19 cellular contexts compared by ENCODE assay signal in genomic region chr20:10565922-10566897, GRCh38.
A peak's percentile ranks its signal among the peaks of the same experiment; 100 is the strongest.
DNase-seq lines count a peak whose midpoint lies in the region; ATAC-seq, FAIRE-seq and TF ChIP-seq lines count a peak whose summit lies in the region.
"Had no signal": no experiment of that assay in that cellular context is flagged by ENCODE, and none has a peak within 500 bp of the region (broad histone marks: within the 10 kb centered on the region; RNA-seq: fewer than 3 reads in every experiment).

No MANE protein-coding gene starts in this region.

- H3K4me1 ChIP-seq in ACC112 (ENCODE audit: control insufficient read depth, insufficient read depth, low read length, unreplicated experiment) (peaks cover 21% of the 10 kb centered on the region), GM23248 (ENCODE audit: insufficient read depth) (peaks cover 12% of the 10 kb centered on the region), astrocyte (ENCODE audit: insufficient read depth, low read length) (peaks cover 6% of the 10 kb centered on the region), mesenchymal stem cell (ENCODE audit: control insufficient read depth, insufficient read depth, low read depth, low read length) (peaks cover 2% of the 10 kb centered on the region), body of pancreas (no peaks in the 10 kb centered on the region)

- peak overlapping the region; percentile 47 for H4K91ac ChIP-seq in mesenchymal stem cell (ENCODE audit: low read length)

- H2BK15ac ChIP-seq in mesenchymal stem cell (ENCODE audit: low read depth, poor library complexity, severe bottlenecking), result no peak overlapping the region

- H3K36me3 ChIP-seq in ACC112 (ENCODE audit: insufficient read depth, low read length) (peaks cover 17% of the 10 kb centered on the region; the same call in 1 of the 2 replicates), GM23248 (ENCODE audit: low read depth) (no peaks in the 10 kb centered on the region), astrocyte (ENCODE audit: insufficient read depth, low read length) (no peaks in the 10 kb centered on the region), mesenchymal stem cell (ENCODE audit: control insufficient read depth in 1 of 2, insufficient read depth in 2 of 2, low read depth in 1 of 2, low read length in 2 of 2) (peaks cover 0 to 9% of the 10 kb centered on the region in 2 experiments), body of pancreas (replicated peaks in 1 of 2; ENCODE audit: insufficient read depth in 1 of 2, low read depth in 2 of 2) (no peaks in the 10 kb centered on the region)

- 89 to 92% methylated on average over 8 of the region's 8 CpGs for WGBS in GM23248 (ENCODE audit: low coverage in 1 of 2, low lambda C conversion rate in 2 of 2, missing lambda C conversion rate in 2 of 2), 2 experiments
- WGBS in mesenchymal stem cell, result 84% methylated on average over 5 of the region's 8 CpGs
- WGBS in body of pancreas, 2 donors, result 74 to 88% methylated on average over 7 to 8 of the region's 8 CpGs

- H3K14ac ChIP-seq in mesenchymal stem cell (ENCODE audit: low read length in 2 of 2), result no peak overlapping the region

- peak overlapping the region in 1 of 2 experiments; percentile 60 for H2BK12ac ChIP-seq in mesenchymal stem cell (ENCODE audit: low read length in 2 of 2)

- peaks cover 2% of the 10 kb centered on the region for H3K9me3 Mint-ChIP-seq in astrocyte (ENCODE audit: unreplicated experiment)
- H3K9me3 Mint-ChIP-seq in activated CD4-positive, alpha-beta T cell treated with anti-CD3 and anti-CD28 coated beads for 36 hours (ENCODE audit: low read depth), result peaks cover 6% of the 10 kb centered on the region
- H3K9me3 Mint-ChIP-seq: activated naive CD8-positive, alpha-beta T cell treated with anti-CD3 and anti-CD28 coated beads, Interleukin-2, amount 50 U/mL, for 24 hours had no signal

- peaks cover 16% of the 10 kb centered on the region for H3K4me1 Mint-ChIP-seq in astrocyte (ENCODE audit: low read depth, unreplicated experiment)
- peaks cover 13% of the 10 kb centered on the region for H3K4me1 Mint-ChIP-seq in activated CD4-positive, alpha-beta T cell treated with anti-CD3 and anti-CD28 coated beads for 36 hours
- H3K4me1 Mint-ChIP-seq: B cell had no signal

- peak overlapping the region; percentile 87 for H3K27ac ChIP-seq in ACC112 (ENCODE audit: low read depth, low read length)
- H3K27ac ChIP-seq in GM23248, result peak overlapping the region; percentile 50; the same call in 1 of the 2 replicates
- peak overlapping the region; percentile 2 for H3K27ac ChIP-seq in astrocyte (ENCODE audit: low read depth, low read length)
- H3K27ac ChIP-seq in mesenchymal stem cell (ENCODE audit: low read length, poor library complexity, severe bottlenecking), result no peak overlapping the region
- H3K27ac ChIP-seq in body of pancreas, result no peak overlapping the region
- H3K27ac ChIP-seq: RWPE1 had no signal

- peak overlapping the region; percentile 24 to 68 for H3K18ac ChIP-seq in mesenchymal stem cell (ENCODE audit: low read depth in 1 of 2, low read length in 2 of 2)

- H3K4me3 ChIP-seq in ACC112 (ENCODE audit: low read depth, low read length) (peak overlapping the region; percentile 1; the same call in 1 of the 2 replicates), GM23248 (no peak overlapping the region), astrocyte (ENCODE audit: insufficient read depth, low read depth, low read length) (no peak overlapping the region), mesenchymal stem cell (ENCODE audit: insufficient read depth in 1 of 2, low read depth in 1 of 2, low read length in 2 of 2) (no peak overlapping the region), body of pancreas (no peak overlapping the region)
- H3K4me3 ChIP-seq: dorsolateral prefrontal cortex, tibial nerve had no signal

- peaks cover 12% of the 10 kb centered on the region for H3K36me3 Mint-ChIP-seq in astrocyte (ENCODE audit: low read depth, unreplicated experiment)
- H3K36me3 Mint-ChIP-seq in activated CD4-positive, alpha-beta T cell treated with anti-CD3 and anti-CD28 coated beads for 36 hours (ENCODE audit: low read depth), result peaks cover 46% of the 10 kb centered on the region

- no peak overlapping the region for H3K23ac ChIP-seq in mesenchymal stem cell (ENCODE audit: low read length in 2 of 2)

- no peak overlapping the region for H2AK5ac ChIP-seq in mesenchymal stem cell (ENCODE audit: low read length, severe bottlenecking)

- H3K9me2 ChIP-seq in GM23248 (ENCODE audit: insufficient read depth), result 0 out of 2 replicates have a peak, but pooled peaks cover 6% of the 10 kb centered on the region

- no peak for ATAC-seq in body of pancreas
- ATAC-seq in activated CD4-positive, alpha-beta T cell treated with anti-CD3 and anti-CD28 coated beads for 36 hours, result no peak
- ATAC-seq: activated naive CD8-positive, alpha-beta T cell treated with anti-CD3 and anti-CD28 coated beads, Interleukin-2, amount 50 U/mL, for 24 hours; T-helper 17 cell had no signal

- peak overlapping the region in 1 of 2 experiments; percentile 2 for H3K4ac ChIP-seq in mesenchymal stem cell (ENCODE audit: low read depth in 1 of 2, low read length in 2 of 2)

- no peak for TF ChIP-seq CTCF in astrocyte (IDR thresholded peaks at IDR 0.05; ENCODE audit: insufficient read depth, low read depth, low read length)
- TF ChIP-seq CTCF in D721Med (IDR thresholded peaks at IDR 0.05; ENCODE audit: insufficient read depth, missing control alignments), result no peak
- TF ChIP-seq CTCF in body of pancreas (IDR thresholded peaks at IDR 0.05), result no peak

- in situ Hi-C loops in GM23248 (cut with MboI), result loop anchor here (25.0 kb wide), 1 partner anchor 696 kb away; no protein-coding TSS in a partner anchor

- POLR2A ChIA-PET in activated CD4-positive, alpha-beta T cell treated with anti-CD3 and anti-CD28 coated beads for 36 hours (lab: Charles Lee), result no interaction called here

- peak overlapping the region; percentile 49 for H3K27ac Mint-ChIP-seq in astrocyte (ENCODE audit: unreplicated experiment)
- no peak overlapping the region for H3K27ac Mint-ChIP-seq in activated CD4-positive, alpha-beta T cell treated with anti-CD3 and anti-CD28 coated beads for 36 hours
- H3K27ac Mint-ChIP-seq: activated CD4-positive, alpha-beta T cell treated with anti-CD3 and anti-CD28 coated beads, Interleukin-2, amount 10 ng/mL, durations not matched to agents 24 days and 14 days; activated naive CD8-positive, alpha-beta T cell treated with anti-CD3 and anti-CD28 coated beads, Interleukin-2, amount 50 U/mL, for 24 hours; B cell; T-helper 17 cell had no signal

- DNase-seq in GM23248 (no peak), astrocyte (ENCODE audit: low read depth) (no peak), mesenchymal stem cell (no peak), D721Med (ENCODE audit: insufficient read length, low spot score) (no peak), body of pancreas (no peak)
- no peak for DNase-seq in stimulated activated CD4-positive, alpha-beta T cell treated with anti-CD3 and anti-CD28 coated beads, Interleukin-12 subunit alpha, Interleukin-12 subunit beta, amount 100 ng/mL, for 4 hours
- no peak for DNase-seq in activated CD4-positive, alpha-beta T cell treated with anti-CD3 and anti-CD28 coated beads for 36 hours
- DNase-seq: activated CD4-positive, alpha-beta T cell treated with anti-CD3 and anti-CD28 coated beads, Interleukin-2, amount 10 ng/mL, durations not matched to agents 24 days and 14 days; activated naive CD8-positive, alpha-beta T cell treated with anti-CD3 and anti-CD28 coated beads, Interleukin-2, amount 50 U/mL, for 24 hours; dorsolateral prefrontal cortex; midbrain; NCI-H1105 treated with DMSO at 0.1 percent for 48 hours; NCI-H526 treated with DMSO at 0.1 percent for 48 hours; T-helper 17 cell had no signal

- no peak overlapping the region for H2BK120ac ChIP-seq in mesenchymal stem cell (ENCODE audit: low read depth, low read length)

- H2AFZ ChIP-seq in ACC112 (ENCODE audit: low read length, unreplicated experiment) (no peak overlapping the region), GM23248 (no peak overlapping the region), astrocyte (ENCODE audit: low read depth, low read length) (no peak overlapping the region), mesenchymal stem cell (ENCODE audit: low read depth, low read length) (no peak overlapping the region)

- H3K79me2 ChIP-seq in ACC112 (ENCODE audit: control insufficient read depth, insufficient read depth, low read length, unreplicated experiment) (no peaks in the 10 kb centered on the region), GM23248 (ENCODE audit: insufficient read depth) (no peaks in the 10 kb centered on the region), astrocyte (ENCODE audit: insufficient read depth, low read length) (no peaks in the 10 kb centered on the region)

- peaks cover 5% of the 10 kb centered on the region for H3K79me1 ChIP-seq in mesenchymal stem cell (replicated peaks; ENCODE audit: low read length, poor library complexity, severe bottlenecking)

- H3F3A ChIP-seq in GM23248 (ENCODE audit: insufficient read depth), result peaks cover 16% of the 10 kb centered on the region; the same call in 1 of the 2 replicates

- TF ChIP-seq POLR2A in body of pancreas (IDR thresholded peaks at IDR 0.05), result no peak

- no peaks in the 10 kb centered on the region for H3K27me3 Mint-ChIP-seq in astrocyte (ENCODE audit: low read depth, unreplicated experiment)
- no peaks in the 10 kb centered on the region for H3K27me3 Mint-ChIP-seq in activated CD4-positive, alpha-beta T cell treated with anti-CD3 and anti-CD28 coated beads for 36 hours
- H3K27me3 Mint-ChIP-seq: activated CD4-positive, alpha-beta T cell treated with anti-CD3 and anti-CD28 coated beads, Interleukin-2, amount 10 ng/mL, durations not matched to agents 24 days and 14 days; activated naive CD8-positive, alpha-beta T cell treated with anti-CD3 and anti-CD28 coated beads, Interleukin-2, amount 50 U/mL, for 24 hours; B cell; T-helper 17 cell had no signal

- intact Hi-C loops in body of pancreas (cut with DNase I), result no loop called here
- intact Hi-C loops in activated CD4-positive, alpha-beta T cell treated with anti-CD3 and anti-CD28 coated beads for 36 hours (cut with DNase I, micrococcal nuclease), result no loop called here

- no peak overlapping the region for H2BK5ac ChIP-seq in mesenchymal stem cell (ENCODE audit: low read depth, low read length, poor library complexity, severe bottlenecking)

- CTCF ChIA-PET in activated CD4-positive, alpha-beta T cell treated with anti-CD3 and anti-CD28 coated beads for 36 hours (lab: Charles Lee), result no interaction called here

- H3K4me2 ChIP-seq in GM23248 (ENCODE audit: unreplicated experiment) (peak overlapping the region; percentile 25), astrocyte (ENCODE audit: low read length) (no peak overlapping the region), mesenchymal stem cell (ENCODE audit: low read length, poor library complexity, severe bottlenecking) (no peak overlapping the region)

- H3K9me3 ChIP-seq in GM23248 (ENCODE audit: low read depth), result no peaks in the 10 kb centered on the region
- H3K9me3 ChIP-seq in astrocyte (ENCODE audit: insufficient read depth, low read depth, low read length), result no peaks in the 10 kb centered on the region
- no peaks in the 10 kb centered on the region for H3K9me3 ChIP-seq in mesenchymal stem cell (ENCODE audit: control insufficient read depth, low read length)
- no peaks in the 10 kb centered on the region for H3K9me3 ChIP-seq in body of pancreas

- FAIRE-seq in astrocyte (lab: Jason Lieb, UNC) (peak; percentile 23), D721Med (lab: Jason Lieb, UNC) (no peak)
- FAIRE-seq: GM12892 had no signal

- H3K4me3 Mint-ChIP-seq in astrocyte (ENCODE audit: unreplicated experiment), result no peak overlapping the region
- no peak overlapping the region for H3K4me3 Mint-ChIP-seq in activated CD4-positive, alpha-beta T cell treated with anti-CD3 and anti-CD28 coated beads for 36 hours
- H3K4me3 Mint-ChIP-seq: activated CD4-positive, alpha-beta T cell treated with anti-CD3 and anti-CD28 coated beads, Interleukin-2, amount 10 ng/mL, durations not matched to agents 24 days and 14 days; activated naive CD8-positive, alpha-beta T cell treated with anti-CD3 and anti-CD28 coated beads, Interleukin-2, amount 50 U/mL, for 24 hours; B cell; T-helper 17 cell had no signal

- no peak overlapping the region for H3K9ac ChIP-seq in GM23248
- no peak overlapping the region for H3K9ac ChIP-seq in astrocyte (ENCODE audit: low read length)
- peak overlapping the region; percentile 66 for H3K9ac ChIP-seq in mesenchymal stem cell (ENCODE audit: low read length)

- H3K27me3 ChIP-seq in ACC112 (ENCODE audit: insufficient read depth, low read length), result no peaks in the 10 kb centered on the region
- H3K27me3 ChIP-seq in GM23248 (replicated peaks; ENCODE audit: insufficient read depth), result no peaks in the 10 kb centered on the region
- H3K27me3 ChIP-seq in astrocyte (ENCODE audit: insufficient read depth, low read length), result no peaks in the 10 kb centered on the region
- H3K27me3 ChIP-seq in mesenchymal stem cell (ENCODE audit: control insufficient read depth in 1 of 2, insufficient read depth in 1 of 2, low read length in 2 of 2), result no peaks in the 10 kb centered on the region
- no peaks in the 10 kb centered on the region for H3K27me3 ChIP-seq in body of pancreas
- H3K27me3 ChIP-seq: dorsolateral prefrontal cortex, tibial nerve had no signal

- H4K20me1 ChIP-seq in GM23248 (ENCODE audit: insufficient read depth) (no peaks in the 10 kb centered on the region), astrocyte (ENCODE audit: insufficient read depth, low read length) (no peaks in the 10 kb centered on the region)

- no peak overlapping the region for H4K8ac ChIP-seq in mesenchymal stem cell (ENCODE audit: low read length)

Comparison
In these comparisons a context has a peak if more than half of its experiments do, and no peak if none do; other contexts are left out.
1. H3K27ac ChIP-seq: peak in ACC112 (single experiment), GM23248 (single experiment) and astrocyte (single experiment); none in mesenchymal stem cell (single experiment) and body of pancreas (0 of 4).